21 cellular contexts compared by ENCODE assay signal in the genomic region with DNA sequence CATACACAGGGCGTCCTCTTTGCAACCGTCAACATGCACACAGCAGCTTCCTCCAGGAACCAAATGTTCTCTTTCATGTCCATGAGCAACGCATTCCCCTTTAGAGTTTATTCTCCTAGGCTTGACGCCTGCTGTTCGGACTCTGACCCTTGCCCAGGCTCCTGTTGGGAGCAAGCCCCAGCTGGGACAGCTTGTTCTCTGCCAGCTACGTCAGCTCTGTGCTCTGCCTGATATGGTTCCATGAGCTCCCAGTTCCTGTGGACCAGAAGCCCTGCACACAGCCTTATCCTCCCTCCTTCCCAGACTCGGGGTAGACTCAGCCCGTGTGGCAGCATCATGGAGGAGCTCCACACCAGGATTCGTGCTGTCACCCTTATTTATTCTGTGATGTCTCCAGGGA.
A peak's percentile ranks its signal among the peaks of the same experiment; 100 is the strongest.
DNase-seq lines count a peak whose midpoint lies in the region; ATAC-seq and TF ChIP-seq lines count a peak whose summit lies in the region.
"Had no signal": no experiment of that assay in that cellular context is flagged by ENCODE, and none has a peak within 500 bp of the region (broad histone marks: within the 10 kb centered on the region; RNA-seq: fewer than 3 reads in every experiment).

No MANE protein-coding gene starts in this region.

- ATAC-seq in Right ventricle myocardium superior (ENCODE audit: poor library complexity) (peak; percentile 84), omental fat pad (ENCODE audit: low FRiP score) (no peak), GM18867 (IDR thresholded peaks at IDR 0.05; ENCODE audit: unreplicated experiment) (no peak)

- H3K27ac ChIP-seq in left ventricle myocardium inferior (replicated peaks) (no peak overlapping the region), hepatocyte (peak overlapping the region; percentile 73), osteoblast (ENCODE audit: low read depth, low read length) (no peak overlapping the region), vagina (no peak overlapping the region)
- H3K27ac ChIP-seq: ovary had no signal

- TF ChIP-seq CTCF in left ventricle myocardium inferior (IDR thresholded peaks at IDR 0.05; ENCODE audit: borderline replicate concordance) = no peak
- TF ChIP-seq CTCF in hepatocyte (IDR thresholded peaks at IDR 0.05; ENCODE audit: poor library complexity) = no peak
- no peak for TF ChIP-seq CTCF in osteoblast (IDR thresholded peaks at IDR 0.05; ENCODE audit: extremely low read depth, low read depth, low read length)
- no peak for TF ChIP-seq CTCF in vagina (IDR thresholded peaks at IDR 0.05)
- TF ChIP-seq CTCF in omental fat pad (IDR thresholded peaks at IDR 0.05) = no peak

- WGBS in hepatocyte (ENCODE audit: low lambda C conversion rate, missing lambda C conversion rate) = 79% methylated on average over 9 of the region's 9 CpGs

- no peak overlapping the region for H3K4me3 ChIP-seq in left ventricle myocardium inferior
- H3K4me3 ChIP-seq in hepatocyte = no peak overlapping the region
- H3K4me3 ChIP-seq in osteoblast (ENCODE audit: insufficient read depth, low read length) = no peak overlapping the region
- H3K4me3 ChIP-seq in vagina = no peak overlapping the region
- H3K4me3 ChIP-seq: ovary had no signal

- no peaks in the 10 kb centered on the region for H3K4me1 ChIP-seq in left ventricle myocardium inferior
- H3K4me1 ChIP-seq in hepatocyte (ENCODE audit: insufficient read depth) = no peaks in the 10 kb centered on the region
- H3K4me1 ChIP-seq in osteoblast (ENCODE audit: insufficient read depth, low read length) = no peaks in the 10 kb centered on the region
- H3K4me1 ChIP-seq in vagina = no peaks in the 10 kb centered on the region

- no peak for TF ChIP-seq POLR2A in vagina (IDR thresholded peaks at IDR 0.05)

- H3K9me2 ChIP-seq in hepatocyte (replicated peaks; ENCODE audit: insufficient read depth) = no peaks in the 10 kb centered on the region

- H2AFZ ChIP-seq in hepatocyte = no peak overlapping the region
- no peak overlapping the region for H2AFZ ChIP-seq in osteoblast (ENCODE audit: low read length)

- H3K4me2 ChIP-seq in hepatocyte = no peak overlapping the region
- no peak overlapping the region for H3K4me2 ChIP-seq in osteoblast (ENCODE audit: insufficient read depth, low read length)

- H3K36me3 ChIP-seq in left ventricle myocardium inferior = no peaks in the 10 kb centered on the region
- H3K36me3 ChIP-seq in hepatocyte (replicated peaks; ENCODE audit: insufficient read depth, low read depth) = no peaks in the 10 kb centered on the region
- no peaks in the 10 kb centered on the region for H3K36me3 ChIP-seq in osteoblast (ENCODE audit: insufficient read depth, low read length)
- H3K36me3 ChIP-seq in vagina = no peaks in the 10 kb centered on the region
- H3K36me3 ChIP-seq: ovary had no signal

- no peaks in the 10 kb centered on the region for H3K79me2 ChIP-seq in hepatocyte
- no peaks in the 10 kb centered on the region for H3K79me2 ChIP-seq in osteoblast (ENCODE audit: insufficient read depth, low read length)

- DNase-seq in Right ventricle myocardium superior (no peak), left ventricle myocardium inferior (no peak), hepatocyte (ENCODE audit: low spot score) (peak; percentile 76), osteoblast (ENCODE audit: insufficient read length, low spot score, missing footprints) (peak; percentile 49), vagina (ENCODE audit: extremely low spot score in 2 of 2) (peak; percentile 46 to 71), NCI-H128 (lab: John Stamatoyannopoulos, UW; ENCODE audit: unreplicated experiment) (no peak), omental fat pad (ENCODE audit: low spot score) (no peak)
- DNase-seq: 8988T; activated naive CD8-positive, alpha-beta T cell treated with anti-CD3 and anti-CD28 coated beads for 36 hours; activated T-cell treated with anti-CD3 and anti-CD28 coated beads for 4 hours; aorta; CD4-positive, CD25-positive, alpha-beta regulatory T cell; kidney glomerular epithelial cell; mesendoderm; naive B cell; NCI-H1436 treated with DMSO at 0.1 percent for 48 hours; ovary; retina; stimulated activated CD4-positive, alpha-beta T cell treated with anti-CD3 and anti-CD28 coated beads, Interleukin-12 subunit alpha, Interleukin-12 subunit beta, amount 100 ng/mL, for 4 hours; stimulated activated CD4-positive, alpha-beta T cell treated with anti-CD3 and anti-CD28 coated beads, Interleukin-4, amount 100 ng/mL, for 1 hour had no signal

- H4K20me1 ChIP-seq in hepatocyte (ENCODE audit: insufficient read depth, poor library complexity, severe bottlenecking) (no peaks in the 10 kb centered on the region), osteoblast (ENCODE audit: insufficient read depth, low read length) (no peaks in the 10 kb centered on the region)

- intact Hi-C loops in Right ventricle myocardium superior (cut with DNase I) = no loop called here
- intact Hi-C loops in left ventricle myocardium inferior (cut with micrococcal nuclease) = no loop called here
- intact Hi-C loops in vagina (cut with DNase I) = no loop called here

- H3K27me3 ChIP-seq in left ventricle myocardium inferior (ENCODE audit: low read depth) = peaks cover 11% of the 10 kb centered on the region
- H3K27me3 ChIP-seq in hepatocyte = no peaks in the 10 kb centered on the region
- no peaks in the 10 kb centered on the region for H3K27me3 ChIP-seq in osteoblast (ENCODE audit: insufficient read depth, low read length)
- no peaks in the 10 kb centered on the region for H3K27me3 ChIP-seq in vagina
- H3K27me3 ChIP-seq: ovary had no signal

- no peaks in the 10 kb centered on the region for H3K9me3 ChIP-seq in left ventricle myocardium inferior (replicated peaks)
- H3K9me3 ChIP-seq in hepatocyte (ENCODE audit: low read depth) = no peaks in the 10 kb centered on the region
- H3K9me3 ChIP-seq in osteoblast (ENCODE audit: low read depth, low read length) = no peaks in the 10 kb centered on the region
- no peaks in the 10 kb centered on the region for H3K9me3 ChIP-seq in vagina
- H3K9me3 ChIP-seq: ovary had no signal

Comparison
In these comparisons a context has a peak if more than half of its experiments do, and no peak if none do; other contexts are left out.
1. DNase-seq: peak in hepatocyte (single experiment), osteoblast (single experiment) and vagina (2 of 2); none in Right ventricle myocardium superior (single experiment), left ventricle myocardium inferior (single experiment), NCI-H128 (single experiment) and omental fat pad (single experiment).